Comparison of ENCODE assay signal across 12 cellular contexts in the genomic region with DNA sequence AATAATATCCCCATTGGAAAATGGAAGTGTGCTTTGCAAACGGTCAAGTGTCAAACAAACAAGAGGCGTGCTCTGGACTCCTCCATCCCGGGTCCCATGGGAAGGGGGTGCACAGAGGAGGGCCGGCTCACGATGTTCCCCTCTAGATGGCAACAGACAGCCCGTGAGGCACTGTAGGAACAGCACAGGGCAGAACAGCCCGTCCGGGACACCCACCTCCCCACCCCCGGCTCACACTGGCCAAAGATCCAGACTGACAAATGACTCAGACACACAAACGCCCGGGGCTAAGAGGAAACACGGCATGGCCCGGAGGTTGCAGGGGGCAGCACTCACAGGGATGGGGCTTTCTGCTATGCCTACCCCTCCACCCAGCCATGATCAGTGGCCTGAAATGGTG. TPM values are rescaled to one million over a fixed set of nuclear protein-coding genes. Genes with fewer than 3 reads are reported as not detected.
DNase-seq lines count a peak whose midpoint lies in the region; ATAC-seq and TF ChIP-seq lines count a peak whose summit lies in the region.
"Had no signal": no experiment of that assay in that cellular context is flagged by ENCODE, and none has a peak within 500 bp of the region (broad histone marks: within the 10 kb centered on the region; RNA-seq: fewer than 3 reads in every experiment).

No MANE protein-coding gene starts in this region.

- H3K4me3 ChIP-seq in sigmoid colon, result no peak overlapping the region

- no peak for TF ChIP-seq EP300 in sigmoid colon (IDR thresholded peaks at IDR 0.05)

- POLR2A ChIA-PET in activated CD8-positive, alpha-beta T cell treated with anti-CD3 and anti-CD28 coated beads, Interleukin-2, amount 10 ng/mL, durations not matched to agents 7 days and 5 days (lab: Charles Lee), result no interaction called here

- peaks cover 21% of the 10 kb centered on the region for H3K27me3 Mint-ChIP-seq in activated CD8-positive, alpha-beta T cell treated with anti-CD3 and anti-CD28 coated beads, Interleukin-2, amount 10 ng/mL, durations not matched to agents 7 days and 5 days (ENCODE audit: low read depth)

- H3K36me3 ChIP-seq in sigmoid colon, result no peaks in the 10 kb centered on the region

- H3K4me3 Mint-ChIP-seq in activated CD8-positive, alpha-beta T cell treated with anti-CD3 and anti-CD28 coated beads, Interleukin-2, amount 10 ng/mL, durations not matched to agents 7 days and 5 days, result no peak overlapping the region
- H3K4me3 Mint-ChIP-seq: activated naive CD8-positive, alpha-beta T cell treated with anti-CD3 and anti-CD28 coated beads for 36 hours; mesothelial cell of epicardium had no signal

- CTCF ChIA-PET in activated CD8-positive, alpha-beta T cell treated with anti-CD3 and anti-CD28 coated beads, Interleukin-2, amount 10 ng/mL, durations not matched to agents 7 days and 5 days (lab: Charles Lee), result no interaction called here

- H3K4me1 ChIP-seq in sigmoid colon, result peaks cover 0 to 44% (median 40%) of the 10 kb centered on the region in 4 donors

- peak overlapping the region in 3 of 4 donors; percentile 22 to 56 (median 29) for H3K27ac ChIP-seq in sigmoid colon
- H3K27ac ChIP-seq: HL-60 had no signal

- H3K27ac Mint-ChIP-seq in activated CD8-positive, alpha-beta T cell treated with anti-CD3 and anti-CD28 coated beads, Interleukin-2, amount 10 ng/mL, durations not matched to agents 7 days and 5 days, result no peak overlapping the region
- H3K27ac Mint-ChIP-seq: activated naive CD8-positive, alpha-beta T cell treated with anti-CD3 and anti-CD28 coated beads for 36 hours; mesothelial cell of epicardium had no signal

- no peaks in the 10 kb centered on the region for H3K9me3 ChIP-seq in sigmoid colon

- intact Hi-C loops in sigmoid colon (cut with DNase I), result no loop called here

- in situ Hi-C loops in SK-MEL-5 (cut with HindIII; ENCODE audit: low pct_unique_long_range_greater_than_20kb, low sequenced_read_pairs), result no loop called here

- no peak for ATAC-seq in GM19467 (IDR thresholded peaks at IDR 0.05; ENCODE audit: unreplicated experiment)
- no peak for ATAC-seq in activated CD8-positive, alpha-beta T cell treated with anti-CD3 and anti-CD28 coated beads, Interleukin-2, amount 10 ng/mL, durations not matched to agents 7 days and 5 days

- DNase-seq in GM04504 (ENCODE audit: low read depth) (peak; percentile 48), SK-MEL-5 (ENCODE audit: low read depth, low spot score) (peak; percentile 46), foreskin melanocyte (peak; percentile 45), sigmoid colon (peak; percentile 83), NOMO-1 (lab: John Stamatoyannopoulos, UW; ENCODE audit: unreplicated experiment in 2 of 2) (no peak), pons (ENCODE audit: low spot score) (no peak)
- DNase-seq in activated CD8-positive, alpha-beta T cell treated with anti-CD3 and anti-CD28 coated beads, Interleukin-2, amount 10 ng/mL, durations not matched to agents 7 days and 5 days, result no peak
- DNase-seq: activated naive CD8-positive, alpha-beta T cell treated with anti-CD3 and anti-CD28 coated beads for 36 hours; SIG-M5 had no signal

- H3K27me3 ChIP-seq in sigmoid colon, result no peaks in the 10 kb centered on the region

- no peak for TF ChIP-seq CTCF in sigmoid colon (IDR thresholded peaks at IDR 0.05)

- WGBS in sigmoid colon, 2 donors, result 21 to 45% methylated on average over 13 of the region's 13 CpGs

- no peaks in the 10 kb centered on the region for H3K9me3 Mint-ChIP-seq in activated CD8-positive, alpha-beta T cell treated with anti-CD3 and anti-CD28 coated beads, Interleukin-2, amount 10 ng/mL, durations not matched to agents 7 days and 5 days (ENCODE audit: insufficient read depth)
- H3K9me3 Mint-ChIP-seq: activated naive CD8-positive, alpha-beta T cell treated with anti-CD3 and anti-CD28 coated beads for 36 hours; mesothelial cell of epicardium had no signal

- TF ChIP-seq POLR2A in sigmoid colon (IDR thresholded peaks at IDR 0.05), result no peak

- no peaks in the 10 kb centered on the region for H3K36me3 Mint-ChIP-seq in activated CD8-positive, alpha-beta T cell treated with anti-CD3 and anti-CD28 coated beads, Interleukin-2, amount 10 ng/mL, durations not matched to agents 7 days and 5 days (ENCODE audit: low read depth)
- H3K36me3 Mint-ChIP-seq: activated naive CD8-positive, alpha-beta T cell treated with anti-CD3 and anti-CD28 coated beads for 36 hours; mesothelial cell of epicardium had no signal

- no peaks in the 10 kb centered on the region for H3K4me1 Mint-ChIP-seq in activated CD8-positive, alpha-beta T cell treated with anti-CD3 and anti-CD28 coated beads, Interleukin-2, amount 10 ng/mL, durations not matched to agents 7 days and 5 days (ENCODE audit: low read depth)

RNA-seq across cellular contexts. Expression of a gene that starts 4.9 kb away (rescaled TPM):
- not detected in 2 replicates for total RNA-seq in SK-MEL-5 (2014; rRNA removed; shearing (Covaris generic))
- polyA plus RNA-seq in SK-MEL-5 (2015; cell fraction: cytosol; rRNA removed), result not detected in 2 replicates
- 0.07 TPM in 1 of 2 replicates, not detected in the other for polyA plus RNA-seq in SK-MEL-5 (2015; cell fraction: nucleus; rRNA removed)
- total RNA-seq in sigmoid colon, result 100 to 1,000 TPM in 1 of 4 donors, 10 to 100 TPM in 3; 13.3 to 174 (median 36.4) TPM
- polyA plus RNA-seq in sigmoid colon, result 10 to 100 TPM in 1 of 3 donors, 1 to 10 TPM in 2; 2.5 to 41.2 (median 6.6) TPM
- not detected for total RNA-seq in activated CD8-positive, alpha-beta T cell treated with anti-CD3 and anti-CD28 coated beads, Interleukin-2, amount 10 ng/mL, durations not matched to agents 7 days and 5 days
- total RNA-seq: activated naive CD8-positive, alpha-beta T cell treated with anti-CD3 and anti-CD28 coated beads for 36 hours had no signal

Comparison
In these comparisons a context has a peak if more than half of its experiments do, and no peak if none do; other contexts are left out.
1. DNase-seq: peak in GM04504 (single experiment), SK-MEL-5 (single experiment), foreskin melanocyte (single experiment) and sigmoid colon (single experiment); none in NOMO-1 (0 of 2), activated CD8-positive, alpha-beta T cell treated with anti-CD3 and anti-CD28 coated beads, Interleukin-2, amount 10 ng/mL, durations not matched to agents 7 days and 5 days (single experiment) and pons (single experiment).
2. RNA of a gene that starts 4.9 kb away (total RNA-seq): 13.3 to 174 TPM in sigmoid colon; not detected in SK-MEL-5 and not detected in activated CD8-positive, alpha-beta T cell treated with anti-CD3 and anti-CD28 coated beads, Interleukin-2, amount 10 ng/mL, durations not matched to agents 7 days and 5 days; every median in the first group is over 10 times any median in the second.